In genomic region chr15:84586641-84587160, GRCh38 we compare ENCODE assay signal across 14 cellular contexts.
"Had no signal": no experiment of that assay in that cellular context is flagged by ENCODE, and none has a peak within 500 bp of the region (broad histone marks: within the 10 kb centered on the region; RNA-seq: fewer than 3 reads in every experiment).

No MANE protein-coding gene starts in this region.

- DNase-seq: activated effector memory CD4-positive, alpha-beta T cell treated with Interleukin-2 at 50 U/mL for 16 hours; activated T-cell treated with anti-CD3 and anti-CD28 coated beads, Interleukin-2, amount 50 U/mL, for 24 hours; amniotic stem cell; dorsolateral prefrontal cortex; hypothalamus; lower lobe of right lung; naive B cell; right cardiac atrium; SW 1271 had no signal

- H3K27me3 ChIP-seq: breast epithelium, dorsolateral prefrontal cortex, tibial nerve had no signal

- ATAC-seq: activated CD4-positive, CD25-positive, alpha-beta regulatory T cell treated with anti-CD3 and anti-CD28 coated beads, Interleukin-2, amount 50 U/mL, for 24 hours; activated naive CD4-positive, alpha-beta T cell treated with anti-CD3 and anti-CD28 coated beads, Interleukin-2, amount 50 U/mL, for 72 hours; lower lobe of right lung; right cardiac atrium; stimulated activated memory B cell treated with anti-CD40 and anti-IgM and Interleukin-4, amounts not matched to agents 10 μg/mL and 1 μg/mL and 100 μg/mL, for 72 hours had no signal

- H3K4me3 ChIP-seq: breast epithelium, dorsolateral prefrontal cortex, lower lobe of right lung, tibial nerve had no signal

- H3K36me3 ChIP-seq: breast epithelium, lower lobe of right lung, tibial nerve had no signal

- H3K4me1 ChIP-seq: breast epithelium had no signal

- H3K9me3 ChIP-seq: breast epithelium, lower lobe of right lung, tibial nerve had no signal

- H3K27ac ChIP-seq: breast epithelium, dorsolateral prefrontal cortex, lower lobe of right lung, tibial nerve had no signal
